Comparison of ENCODE assay signal across 13 cellular contexts in the genomic region with DNA sequence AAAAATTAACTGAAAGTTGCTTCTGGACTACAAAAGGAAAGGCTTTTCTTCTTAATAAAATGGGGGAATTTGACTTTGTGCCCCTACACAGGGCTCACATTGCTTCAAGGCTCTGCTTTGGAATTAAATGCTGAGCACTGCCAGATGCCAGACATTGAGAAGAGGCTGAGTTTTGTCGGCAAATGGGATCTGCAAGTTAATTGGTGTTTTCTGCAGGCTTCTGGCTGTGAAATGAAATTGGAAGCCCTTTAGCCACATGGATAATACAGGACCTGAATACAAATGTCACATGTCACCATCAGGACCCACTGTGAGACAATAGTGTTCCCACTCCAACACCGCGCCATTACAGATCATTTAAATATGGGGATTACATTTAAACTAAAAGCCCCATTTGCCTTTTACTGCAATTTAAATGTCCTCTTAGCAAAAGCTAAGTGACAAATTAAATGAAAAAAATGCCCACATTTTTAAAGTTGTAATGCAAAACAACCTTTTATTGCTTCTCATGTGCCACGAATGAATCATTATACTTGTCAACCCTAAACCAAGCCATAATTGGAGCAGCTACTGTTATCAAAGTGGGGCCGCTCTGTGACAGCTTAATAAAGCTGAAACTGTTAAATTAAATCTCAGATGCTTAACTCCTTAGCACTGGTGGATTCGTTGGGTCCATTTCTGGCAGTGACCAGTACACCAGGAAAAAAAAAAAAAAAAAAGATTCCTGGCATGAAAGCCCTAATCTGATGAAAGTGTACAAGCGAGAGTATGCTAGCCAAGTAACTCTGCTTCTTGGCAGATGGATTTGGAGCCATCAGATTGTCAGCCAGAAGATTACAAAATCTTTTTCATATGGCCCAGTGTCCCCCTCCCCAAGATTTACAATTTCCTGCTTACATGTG.
DNase-seq lines count a peak whose midpoint lies in the region; ATAC-seq, FAIRE-seq and TF ChIP-seq lines count a peak whose summit lies in the region.
"Had no signal": no experiment of that assay in that cellular context is flagged by ENCODE, and none has a peak within 500 bp of the region (broad histone marks: within the 10 kb centered on the region; RNA-seq: fewer than 3 reads in every experiment).

No MANE protein-coding gene starts in this region.

- H3K36me3 ChIP-seq in lower lobe of right lung, result peaks cover 24% of the 10 kb centered on the region
- H3K36me3 ChIP-seq: breast epithelium had no signal

- H3K4me1 ChIP-seq in lower lobe of right lung, result no peaks in the 10 kb centered on the region
- H3K4me1 ChIP-seq: breast epithelium, testis had no signal

- ATAC-seq in lower lobe of right lung, result no peak
- ATAC-seq: activated T-helper 17 cell treated with anti-CD3 and anti-CD28 coated beads, Interleukin-2, amount 50 U/mL, for 72 hours; T-helper 17 cell had no signal

- DNase-seq in LNCaP clone FGC (ENCODE audit: low read depth) (peak; percentile 52), NCI-H748 treated with DMSO at 0.1 percent for 48 hours (lab: John Stamatoyannopoulos, UW) (peak; percentile 7), fibroblast of peridontal ligament (ENCODE audit: extremely low read depth) (peak; percentile 26), retinal pigment epithelial cell (ENCODE audit: low read depth) (peak; percentile 60), NCI-H2196 (lab: John Stamatoyannopoulos, UW; ENCODE audit: unreplicated experiment) (no peak), HTR-8/SVneo (ENCODE audit: insufficient read length, low spot score) (no peak), lower lobe of right lung (no peak)
- DNase-seq: activated CD4-positive, alpha-beta T cell treated with anti-CD3 and anti-CD28 coated beads for 48 hours; OCI-M1; T-helper 17 cell; testis had no signal

- H3K4me3 ChIP-seq in LNCaP clone FGC (ENCODE audit: low read depth, low read length) (no peak overlapping the region), retinal pigment epithelial cell (ENCODE audit: low read length) (no peak overlapping the region), lower lobe of right lung (no peak overlapping the region)
- H3K4me3 ChIP-seq: breast epithelium, testis had no signal

- TF ChIP-seq CTCF in LNCaP clone FGC (IDR thresholded peaks at IDR 0.05; ENCODE audit: control insufficient read depth, extremely low read depth, insufficient read depth) (no peak), retinal pigment epithelial cell (conservative IDR thresholded peaks at IDR 0.05; ENCODE audit: low read depth, low read length) (no peak), lower lobe of right lung (IDR thresholded peaks at IDR 0.05) (no peak)

- no peaks in the 10 kb centered on the region for H3K9me3 ChIP-seq in lower lobe of right lung
- H3K9me3 ChIP-seq: breast epithelium, testis had no signal

- no peak for FAIRE-seq in HTR-8/SVneo (lab: Jason Lieb, UNC)

- intact Hi-C loops in lower lobe of right lung (cut with DNase I), result no loop called here

- H3K27ac ChIP-seq in lower lobe of right lung, result no peak overlapping the region
- H3K27ac ChIP-seq: breast epithelium, testis had no signal

- no peaks in the 10 kb centered on the region for H3K27me3 ChIP-seq in lower lobe of right lung (ENCODE audit: low read depth)
- H3K27me3 ChIP-seq: breast epithelium, testis had no signal

Comparison
In these comparisons a context has a peak if more than half of its experiments do, and no peak if none do; other contexts are left out.
1. DNase-seq: peak in LNCaP clone FGC (single experiment), NCI-H748 treated with DMSO at 0.1 percent for 48 hours (single experiment), fibroblast of peridontal ligament (single experiment) and retinal pigment epithelial cell (single experiment); none in NCI-H2196 (single experiment), HTR-8/SVneo (single experiment) and lower lobe of right lung (single experiment).